In genomic region chr22:45552580-45553332, GRCh38 we compare ENCODE assay signal across 9 cellular contexts. TPM values are rescaled to one million over a fixed set of nuclear protein-coding genes. Genes with fewer than 3 reads are reported as not detected.
DNase-seq lines count a peak whose midpoint lies in the region; ATAC-seq and TF ChIP-seq lines count a peak whose summit lies in the region.
"Had no signal": no experiment of that assay in that cellular context is flagged by ENCODE, and none has a peak within 500 bp of the region (broad histone marks: within the 10 kb centered on the region; RNA-seq: fewer than 3 reads in every experiment).

No MANE protein-coding gene starts in this region.

- no peaks in the 10 kb centered on the region for H3K36me3 Mint-ChIP-seq in activated T-helper 1 cell treated with anti-CD3 and anti-CD28 coated beads, Interleukin-12 subunit alpha, Interleukin-12 subunit beta, Interleukin-2, Interleukin-4 antibody, amounts not matched to agents 30 ng/mL and 10 ng/mL and 1 ng/mL, durations not matched to agents 14 hours and 24 hours and 36 hours (ENCODE audit: low read depth)
- no peaks in the 10 kb centered on the region for H3K36me3 Mint-ChIP-seq in T-helper 2 cell treated with Interferon-gamma antibody and Interleukin-4, amounts not matched to agents 5 μg/mL and 100 μg/mL, for 36 hours (ENCODE audit: low read depth)

- intact Hi-C loops in adrenal gland (cut with DNase I): loop anchor here (5.0 kb wide), 3 partner anchors 105 to 280 kb away; no protein-coding TSS in a partner anchor
- intact Hi-C loops in left cardiac atrium (cut with DNase I): loop anchor here (1.0 to 5.0 kb wide), 4 partner anchors 110 to 285 kb away; no protein-coding TSS in a partner anchor
- intact Hi-C loops in sigmoid colon (cut with DNase I): loop anchor here (1.0 to 5.0 kb wide), 3 partner anchors 111 to 283 kb away; no protein-coding TSS in a partner anchor
- intact Hi-C loops in activated T-helper 1 cell treated with anti-CD3 and anti-CD28 coated beads, Interleukin-12 subunit alpha, Interleukin-12 subunit beta, Interleukin-2, Interleukin-4 antibody, amounts not matched to agents 30 ng/mL and 10 ng/mL and 1 ng/mL, durations not matched to agents 14 hours and 24 hours and 36 hours (cut with micrococcal nuclease): loop anchor here (2.0 to 5.0 kb wide), 2 partner anchors 110 to 284 kb away; no protein-coding TSS in a partner anchor

- no peaks in the 10 kb centered on the region for H3K36me3 ChIP-seq in adrenal gland (replicated peaks in 1 of 2)
- H3K36me3 ChIP-seq in sigmoid colon: peaks cover 0 to 9% (median 0%) of the 10 kb centered on the region in 4 donors

- DNase-seq in ELR (ENCODE audit: low read depth): peak; percentile 89
- peak; percentile 40 to 78 (median 67) for DNase-seq in adrenal gland
- DNase-seq in left cardiac atrium: peak; percentile 78
- peak; percentile 82 for DNase-seq in sigmoid colon
- no peak for DNase-seq in NCI-H2029 (lab: John Stamatoyannopoulos, UW)
- no peak for DNase-seq in activated T-helper 1 cell treated with anti-CD3 and anti-CD28 coated beads, Interleukin-12 subunit alpha, Interleukin-12 subunit beta, Interleukin-2, Interleukin-4 antibody, amounts not matched to agents 30 ng/mL and 10 ng/mL and 1 ng/mL, durations not matched to agents 14 hours and 24 hours and 36 hours (ENCODE audit: low spot score)
- no peak for DNase-seq in T-helper 2 cell treated with Interferon-gamma antibody and Interleukin-4, amounts not matched to agents 5 μg/mL and 100 μg/mL, for 36 hours (ENCODE audit: low spot score)
- DNase-seq: activated CD8-positive, alpha-beta T cell treated with anti-CD3 and anti-CD28 coated beads for 36 hours had no signal

- no peaks in the 10 kb centered on the region for H3K27me3 ChIP-seq in adrenal gland
- H3K27me3 ChIP-seq in sigmoid colon: no peaks in the 10 kb centered on the region

- no peak overlapping the region for H3K4me3 ChIP-seq in adrenal gland
- H3K4me3 ChIP-seq in sigmoid colon: no peak overlapping the region

- 52 to 69% (median 58%) methylated on average over 21 to 30 of the region's 30 CpGs for WGBS in adrenal gland, 4 donors
- 77 to 80% methylated on average over 30 of the region's 30 CpGs for WGBS in sigmoid colon, 2 donors

- no peak for TF ChIP-seq EP300 in sigmoid colon (IDR thresholded peaks at IDR 0.05)

- H3K27ac ChIP-seq in adrenal gland (peak overlapping the region in 3 of 5 donors; percentile 65 to 87 (median 76)), sigmoid colon (peak overlapping the region; percentile 79 to 89 (median 84))

- H3K4me3 Mint-ChIP-seq in activated T-helper 1 cell treated with anti-CD3 and anti-CD28 coated beads, Interleukin-12 subunit alpha, Interleukin-12 subunit beta, Interleukin-2, Interleukin-4 antibody, amounts not matched to agents 30 ng/mL and 10 ng/mL and 1 ng/mL, durations not matched to agents 14 hours and 24 hours and 36 hours: no peak overlapping the region
- no peak overlapping the region for H3K4me3 Mint-ChIP-seq in T-helper 2 cell treated with Interferon-gamma antibody and Interleukin-4, amounts not matched to agents 5 μg/mL and 100 μg/mL, for 36 hours
- H3K4me3 Mint-ChIP-seq: activated CD8-positive, alpha-beta T cell treated with anti-CD3 and anti-CD28 coated beads for 36 hours had no signal

- H3K9me3 Mint-ChIP-seq in activated T-helper 1 cell treated with anti-CD3 and anti-CD28 coated beads, Interleukin-12 subunit alpha, Interleukin-12 subunit beta, Interleukin-2, Interleukin-4 antibody, amounts not matched to agents 30 ng/mL and 10 ng/mL and 1 ng/mL, durations not matched to agents 14 hours and 24 hours and 36 hours: no peaks in the 10 kb centered on the region
- H3K9me3 Mint-ChIP-seq in T-helper 2 cell treated with Interferon-gamma antibody and Interleukin-4, amounts not matched to agents 5 μg/mL and 100 μg/mL, for 36 hours: no peaks in the 10 kb centered on the region
- H3K9me3 Mint-ChIP-seq: activated CD8-positive, alpha-beta T cell treated with anti-CD3 and anti-CD28 coated beads for 36 hours had no signal

- no peaks in the 10 kb centered on the region for H3K4me1 Mint-ChIP-seq in activated T-helper 1 cell treated with anti-CD3 and anti-CD28 coated beads, Interleukin-12 subunit alpha, Interleukin-12 subunit beta, Interleukin-2, Interleukin-4 antibody, amounts not matched to agents 30 ng/mL and 10 ng/mL and 1 ng/mL, durations not matched to agents 14 hours and 24 hours and 36 hours (ENCODE audit: low read depth)
- no peaks in the 10 kb centered on the region for H3K4me1 Mint-ChIP-seq in T-helper 2 cell treated with Interferon-gamma antibody and Interleukin-4, amounts not matched to agents 5 μg/mL and 100 μg/mL, for 36 hours (ENCODE audit: low read depth)

- TF ChIP-seq POLR2A in adrenal gland (IDR thresholded peaks at IDR 0.05) (no peak), sigmoid colon (IDR thresholded peaks at IDR 0.05) (no peak)

- no peak for TF ChIP-seq CTCF in adrenal gland (IDR thresholded peaks at IDR 0.05)
- TF ChIP-seq CTCF in sigmoid colon (IDR thresholded peaks at IDR 0.05): no peak

- ATAC-seq in left cardiac atrium (peak; percentile 61 to 72), HG02610 (IDR thresholded peaks at IDR 0.05; ENCODE audit: unreplicated experiment) (no peak)

- H3K9me3 ChIP-seq in adrenal gland (replicated peaks in 1 of 3) (no peaks in the 10 kb centered on the region), sigmoid colon (no peaks in the 10 kb centered on the region)

- H3K27me3 Mint-ChIP-seq in activated T-helper 1 cell treated with anti-CD3 and anti-CD28 coated beads, Interleukin-12 subunit alpha, Interleukin-12 subunit beta, Interleukin-2, Interleukin-4 antibody, amounts not matched to agents 30 ng/mL and 10 ng/mL and 1 ng/mL, durations not matched to agents 14 hours and 24 hours and 36 hours (ENCODE audit: insufficient read depth): no peaks in the 10 kb centered on the region
- H3K27me3 Mint-ChIP-seq in T-helper 2 cell treated with Interferon-gamma antibody and Interleukin-4, amounts not matched to agents 5 μg/mL and 100 μg/mL, for 36 hours (ENCODE audit: low read depth): peaks cover 3% of the 10 kb centered on the region

- H3K27ac Mint-ChIP-seq in activated T-helper 1 cell treated with anti-CD3 and anti-CD28 coated beads, Interleukin-12 subunit alpha, Interleukin-12 subunit beta, Interleukin-2, Interleukin-4 antibody, amounts not matched to agents 30 ng/mL and 10 ng/mL and 1 ng/mL, durations not matched to agents 14 hours and 24 hours and 36 hours: no peak overlapping the region
- H3K27ac Mint-ChIP-seq in T-helper 2 cell treated with Interferon-gamma antibody and Interleukin-4, amounts not matched to agents 5 μg/mL and 100 μg/mL, for 36 hours: no peak overlapping the region
- H3K27ac Mint-ChIP-seq: activated CD8-positive, alpha-beta T cell treated with anti-CD3 and anti-CD28 coated beads for 36 hours had no signal

- peaks cover 6 to 35% of the 10 kb centered on the region in 2 donors for H3K4me1 ChIP-seq in adrenal gland (replicated peaks in 1 of 2)
- H3K4me1 ChIP-seq in sigmoid colon: peaks cover 0 to 67% (median 66%) of the 10 kb centered on the region in 4 donors

RNA-seq across cellular contexts. Expression of gene FBLN1, which starts 50.1 kb away (rescaled TPM):
- 100 to 1,000 TPM; 113 to 387 (median 243) TPM for total RNA-seq in adrenal gland
- polyA plus RNA-seq in adrenal gland: 100 to 1,000 TPM in 1 of 3 donors, 10 to 100 TPM in 2; 42.1 to 139 (median 83.6) TPM
- 100 to 1,000 TPM; 251 to 348 TPM for total RNA-seq in left cardiac atrium
- 100 to 1,000 TPM; 123 to 230 (median 205) TPM for total RNA-seq in sigmoid colon
- polyA plus RNA-seq in sigmoid colon: 10 to 100 TPM in 2 of 3 donors, 1 to 10 TPM in 1; 9.0 to 43.6 (median 33.0) TPM
- not detected in 2 replicates for total RNA-seq in activated T-helper 1 cell treated with anti-CD3 and anti-CD28 coated beads, Interleukin-12 subunit alpha, Interleukin-12 subunit beta, Interleukin-2, Interleukin-4 antibody, amounts not matched to agents 30 ng/mL and 10 ng/mL and 1 ng/mL, durations not matched to agents 14 hours and 24 hours and 36 hours

Comparison
In these comparisons a context has a peak if more than half of its experiments do, and no peak if none do; other contexts are left out.
1. DNase-seq: peak in ELR (single experiment), adrenal gland (7 of 7), left cardiac atrium (single experiment) and sigmoid colon (single experiment); none in NCI-H2029 (single experiment), activated T-helper 1 cell treated with anti-CD3 and anti-CD28 coated beads, Interleukin-12 subunit alpha, Interleukin-12 subunit beta, Interleukin-2, Interleukin-4 antibody, amounts not matched to agents 30 ng/mL and 10 ng/mL and 1 ng/mL, durations not matched to agents 14 hours and 24 hours and 36 hours (single experiment) and T-helper 2 cell treated with Interferon-gamma antibody and Interleukin-4, amounts not matched to agents 5 μg/mL and 100 μg/mL, for 36 hours (single experiment).
2. RNA of gene FBLN1, which starts 50.1 kb away (total RNA-seq): 251 to 348 TPM in left cardiac atrium, 113 to 387 TPM in adrenal gland and 123 to 230 TPM in sigmoid colon; not detected in activated T-helper 1 cell treated with anti-CD3 and anti-CD28 coated beads, Interleukin-12 subunit alpha, Interleukin-12 subunit beta, Interleukin-2, Interleukin-4 antibody, amounts not matched to agents 30 ng/mL and 10 ng/mL and 1 ng/mL, durations not matched to agents 14 hours and 24 hours and 36 hours; every median in the first group is over 100 times any median in the second.